In the genomic region with DNA sequence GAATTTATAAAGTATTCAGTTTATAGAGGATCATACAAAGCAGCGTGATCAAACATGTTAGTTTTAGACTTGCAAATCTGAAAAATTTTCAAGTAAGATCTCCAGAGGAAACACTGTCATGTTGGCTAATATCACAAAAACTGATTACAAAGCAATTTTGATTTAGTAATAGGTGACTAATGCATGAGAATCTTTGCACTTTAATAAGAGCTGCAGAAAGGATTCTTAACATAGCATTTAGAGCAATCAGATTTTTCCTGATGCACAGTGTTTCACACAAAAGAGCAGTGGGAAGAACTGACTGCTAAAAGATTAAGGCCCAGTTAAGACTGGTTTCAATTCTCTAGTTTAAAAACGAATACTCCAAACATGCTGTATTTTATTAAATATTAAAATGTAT, we compare ENCODE assay signal across 18 cellular contexts.
DNase-seq lines count a peak whose midpoint lies in the region; ATAC-seq and TF ChIP-seq lines count a peak whose summit lies in the region.
"Had no signal": no experiment of that assay in that cellular context is flagged by ENCODE, and none has a peak within 500 bp of the region (broad histone marks: within the 10 kb centered on the region; RNA-seq: fewer than 3 reads in every experiment).

No MANE protein-coding gene starts in this region.

- H3K9ac ChIP-seq in trophoblast cell (ENCODE audit: low read length) = no peak overlapping the region
- H3K9ac ChIP-seq: KMS-11 had no signal

- H3K4me1 Mint-ChIP-seq in activated CD4-positive, alpha-beta T cell treated with anti-CD3 and anti-CD28 coated beads for 36 hours = no peaks in the 10 kb centered on the region
- H3K4me1 Mint-ChIP-seq: activated T-helper 17 cell treated with anti-CD3 and anti-CD28 coated beads, Interleukin-2, amount 50 U/mL, for 72 hours had no signal

- ATAC-seq in RWPE2 (ENCODE audit: low read depth) = peak; percentile 86
- ATAC-seq in activated CD4-positive, alpha-beta T cell treated with anti-CD3 and anti-CD28 coated beads for 36 hours = no peak
- ATAC-seq: activated T-helper 17 cell treated with anti-CD3 and anti-CD28 coated beads, Interleukin-2, amount 50 U/mL, for 72 hours had no signal

- no peaks in the 10 kb centered on the region for H3K79me1 ChIP-seq in trophoblast cell (ENCODE audit: low read length)

- H3K4me3 Mint-ChIP-seq in activated CD4-positive, alpha-beta T cell treated with anti-CD3 and anti-CD28 coated beads for 36 hours = no peak overlapping the region
- H3K4me3 Mint-ChIP-seq: activated T-helper 17 cell treated with anti-CD3 and anti-CD28 coated beads, Interleukin-2, amount 50 U/mL, for 72 hours; mesothelial cell of epicardium had no signal

- TF ChIP-seq POLR2A in erythroblast (IDR thresholded peaks at IDR 0.05; ENCODE audit: low read length) = no peak

- CTCF ChIA-PET in activated CD4-positive, alpha-beta T cell treated with anti-CD3 and anti-CD28 coated beads for 36 hours (lab: Charles Lee) = no interaction called here

- no peak overlapping the region for H2AK5ac ChIP-seq in trophoblast cell (ENCODE audit: low read length)

- H3K27me3 ChIP-seq in RWPE2 (ENCODE audit: insufficient read depth, poor library complexity, severe bottlenecking) = no peaks in the 10 kb centered on the region
- no peaks in the 10 kb centered on the region for H3K27me3 ChIP-seq in trophoblast cell (ENCODE audit: insufficient read depth, low read length)
- H3K27me3 ChIP-seq: ascending aorta, upper lobe of left lung had no signal

- no peaks in the 10 kb centered on the region for H3K9me3 Mint-ChIP-seq in activated CD4-positive, alpha-beta T cell treated with anti-CD3 and anti-CD28 coated beads for 36 hours (ENCODE audit: low read depth)

- no peak overlapping the region for H3K27ac Mint-ChIP-seq in activated CD4-positive, alpha-beta T cell treated with anti-CD3 and anti-CD28 coated beads for 36 hours
- H3K27ac Mint-ChIP-seq: activated T-helper 17 cell treated with anti-CD3 and anti-CD28 coated beads, Interleukin-2, amount 50 U/mL, for 72 hours; mesothelial cell of epicardium had no signal

- H2BK12ac ChIP-seq in trophoblast cell (ENCODE audit: low read length) = no peak overlapping the region

- H3K36me3 Mint-ChIP-seq in activated CD4-positive, alpha-beta T cell treated with anti-CD3 and anti-CD28 coated beads for 36 hours (ENCODE audit: low read depth) = no peaks in the 10 kb centered on the region
- H3K36me3 Mint-ChIP-seq: mesothelial cell of epicardium had no signal

- H3K4ac ChIP-seq in trophoblast cell (ENCODE audit: low read depth, low read length) = no peak overlapping the region

- POLR2A ChIA-PET in activated CD4-positive, alpha-beta T cell treated with anti-CD3 and anti-CD28 coated beads for 36 hours (lab: Charles Lee) = no interaction called here

- H3K79me2 ChIP-seq in trophoblast cell (ENCODE audit: control insufficient read depth, insufficient read depth, low read length, poor library complexity) = no peaks in the 10 kb centered on the region

- no peak overlapping the region for H4K91ac ChIP-seq in trophoblast cell (ENCODE audit: low read depth, low read length)

- H4K8ac ChIP-seq in trophoblast cell (ENCODE audit: low read depth, low read length) = no peak overlapping the region

- H3K4me3 ChIP-seq in RWPE2 (ENCODE audit: severe bottlenecking) (no peak overlapping the region), epithelial cell of proximal tubule (ENCODE audit: low read depth, low read length) (no peak overlapping the region), trophoblast cell (ENCODE audit: low read depth, low read length) (no peak overlapping the region)
- H3K4me3 ChIP-seq: ascending aorta, HAP-1, upper lobe of left lung had no signal

- H3K36me3 ChIP-seq in RWPE2 (ENCODE audit: low read depth) (no peaks in the 10 kb centered on the region), trophoblast cell (ENCODE audit: control insufficient read depth in 1 of 2, insufficient read depth in 2 of 2, low read length in 2 of 2) (no peaks in the 10 kb centered on the region)
- H3K36me3 ChIP-seq: ascending aorta, HAP-1, upper lobe of left lung had no signal

- no peak overlapping the region for H2AFZ ChIP-seq in trophoblast cell (ENCODE audit: insufficient read depth, low read length, poor library complexity)

- no peak overlapping the region for H4K12ac ChIP-seq in trophoblast cell (ENCODE audit: low read depth, low read length)

- no peak overlapping the region for H3K23ac ChIP-seq in trophoblast cell (ENCODE audit: low read length)

- peak; percentile 28 for DNase-seq in EL
- no peak for DNase-seq in RWPE2 (ENCODE audit: low spot score)
- peak; percentile 16 for DNase-seq in epithelial cell of proximal tubule (ENCODE audit: low read depth)
- peak; percentile 2 to 75 for DNase-seq in trophoblast cell
- no peak for DNase-seq in SKM-1 treated with dmso at 0.1 percent for 144 hours (lab: John Stamatoyannopoulos, UW; ENCODE audit: unreplicated experiment)
- DNase-seq in erythroblast (lab: John Stamatoyannopoulos, UW) = no peak
- no peak for DNase-seq in NCI-H1694 (lab: John Stamatoyannopoulos, UW)
- no peak for DNase-seq in activated CD4-positive, alpha-beta T cell treated with anti-CD3 and anti-CD28 coated beads for 36 hours
- DNase-seq: C1 segment of cervical spinal cord, DMS53, NCI-H1417, NCI-H446 treated with DMSO at 0.1 percent for 48 hours, upper lobe of left lung had no signal

- H3K18ac ChIP-seq in trophoblast cell (ENCODE audit: low read length) = no peak overlapping the region

- H3K27ac ChIP-seq in RWPE2 (ENCODE audit: poor library complexity, severe bottlenecking) = no peak overlapping the region
- H3K27ac ChIP-seq in trophoblast cell (ENCODE audit: low read depth, low read length) = no peak overlapping the region
- H3K27ac ChIP-seq: ascending aorta, KMS-11, upper lobe of left lung had no signal

- no peak overlapping the region for H3K14ac ChIP-seq in trophoblast cell (ENCODE audit: low read length)

- no peak overlapping the region for H2BK5ac ChIP-seq in trophoblast cell (ENCODE audit: low read depth, low read length, poor library complexity)

- H3K9me3 ChIP-seq in RWPE2 (ENCODE audit: severe bottlenecking) (no peaks in the 10 kb centered on the region), trophoblast cell (ENCODE audit: insufficient read depth, low read depth, low read length) (no peaks in the 10 kb centered on the region)
- H3K9me3 ChIP-seq: ascending aorta, HAP-1, upper lobe of left lung had no signal

- intact Hi-C loops in activated CD4-positive, alpha-beta T cell treated with anti-CD3 and anti-CD28 coated beads for 36 hours (cut with DNase I, micrococcal nuclease) = no loop called here

- TF ChIP-seq CTCF in RWPE2 (IDR thresholded peaks at IDR 0.05; ENCODE audit: poor library complexity, severe bottlenecking) (no peak), epithelial cell of proximal tubule (conservative IDR thresholded peaks at IDR 0.05; ENCODE audit: low read depth, low read length) (no peak)

- no peak overlapping the region for H2BK120ac ChIP-seq in trophoblast cell (ENCODE audit: insufficient read depth, low read length, poor library complexity)

- WGBS in trophoblast cell (ENCODE audit: extremely low coverage, insufficient coverage, insufficient read length) = no CpG with 5 or more reads among the region's 2 CpGs

- H3K4me2 ChIP-seq in trophoblast cell (ENCODE audit: low read length) = no peak overlapping the region
- H3K4me2 ChIP-seq: KMS-11 had no signal

- peaks cover 26% of the 10 kb centered on the region for H3K4me1 ChIP-seq in RWPE2 (ENCODE audit: insufficient read depth, poor library complexity, severe bottlenecking)
- H3K4me1 ChIP-seq in trophoblast cell (ENCODE audit: control insufficient read depth in 1 of 2, insufficient read depth in 2 of 2, low read length in 2 of 2) = no peaks in the 10 kb centered on the region
- H3K4me1 ChIP-seq: ascending aorta, HAP-1, upper lobe of left lung had no signal

- H3K27me3 Mint-ChIP-seq in activated CD4-positive, alpha-beta T cell treated with anti-CD3 and anti-CD28 coated beads for 36 hours = no peaks in the 10 kb centered on the region
- H3K27me3 Mint-ChIP-seq: activated T-helper 17 cell treated with anti-CD3 and anti-CD28 coated beads, Interleukin-2, amount 50 U/mL, for 72 hours had no signal

Comparison
In these comparisons a context has a peak if more than half of its experiments do, and no peak if none do; other contexts are left out.
1. DNase-seq: peak in EL (single experiment), epithelial cell of proximal tubule (single experiment) and trophoblast cell (2 of 2); none in RWPE2 (single experiment), SKM-1 treated with dmso at 0.1 percent for 144 hours (single experiment), erythroblast (0 of 2), NCI-H1694 (single experiment) and activated CD4-positive, alpha-beta T cell treated with anti-CD3 and anti-CD28 coated beads for 36 hours (single experiment).